14 cellular contexts compared by ENCODE assay signal in the genomic region with DNA sequence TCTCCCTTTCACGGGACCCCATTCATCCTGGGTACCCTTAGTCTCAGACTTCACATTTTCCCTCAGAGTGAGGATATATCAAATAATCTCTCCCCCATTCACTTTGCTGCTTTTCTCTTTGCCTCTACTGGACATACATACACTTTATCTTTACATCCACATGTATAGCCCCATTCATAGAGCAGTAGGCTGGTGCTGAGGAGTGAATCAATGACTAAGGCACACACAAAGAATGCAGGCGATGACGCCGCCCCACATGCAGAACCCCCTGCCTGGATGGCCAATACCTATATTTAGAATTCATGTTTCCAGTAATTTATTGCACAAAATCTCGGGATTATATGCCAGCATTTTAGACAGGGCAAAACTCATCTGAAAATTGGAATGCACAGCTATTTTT.
"Had no signal": no experiment of that assay in that cellular context is flagged by ENCODE, and none has a peak within 500 bp of the region (broad histone marks: within the 10 kb centered on the region; RNA-seq: fewer than 3 reads in every experiment).

No MANE protein-coding gene starts in this region.

- H3K9me3 Mint-ChIP-seq: activated naive CD8-positive, alpha-beta T cell treated with anti-CD3 and anti-CD28 coated beads, Interleukin-2, amount 10 ng/mL, durations not matched to agents 7 days and 5 days; mesothelial cell of epicardium had no signal

- H3K4me3 Mint-ChIP-seq: activated naive CD8-positive, alpha-beta T cell treated with anti-CD3 and anti-CD28 coated beads, Interleukin-2, amount 10 ng/mL, durations not matched to agents 7 days and 5 days; activated T-cell treated with anti-CD3 and anti-CD28 coated beads, Interleukin-2, amount 50 U/mL, for 4 hours; mesothelial cell of epicardium; stimulated activated effector memory CD8-positive, alpha-beta T cell treated with anti-CD3 and anti-CD28 coated beads, Interleukin-12 subunit alpha, Interleukin-12 subunit beta, amount 100 ng/mL, for 72 hours had no signal

- H3K27me3 Mint-ChIP-seq: activated naive CD8-positive, alpha-beta T cell treated with anti-CD3 and anti-CD28 coated beads, Interleukin-2, amount 10 ng/mL, durations not matched to agents 7 days and 5 days had no signal

- H3K27me3 ChIP-seq: gastroesophageal sphincter, tibial artery had no signal

- H3K36me3 ChIP-seq: gastroesophageal sphincter, tibial artery had no signal

- H3K27ac Mint-ChIP-seq: activated naive CD8-positive, alpha-beta T cell treated with anti-CD3 and anti-CD28 coated beads, Interleukin-2, amount 10 ng/mL, durations not matched to agents 7 days and 5 days; mesothelial cell of epicardium; stimulated activated effector memory CD8-positive, alpha-beta T cell treated with anti-CD3 and anti-CD28 coated beads, Interleukin-12 subunit alpha, Interleukin-12 subunit beta, amount 100 ng/mL, for 72 hours had no signal

- DNase-seq: activated gamma-delta T cell treated with Interleukin-2 at 50 U/mL for 16 hours; activated naive CD8-positive, alpha-beta T cell treated with anti-CD3 and anti-CD28 coated beads, Interleukin-2, amount 10 ng/mL, durations not matched to agents 7 days and 5 days; activated T-cell treated with anti-CD3 and anti-CD28 coated beads, Interleukin-2, amount 50 U/mL, for 4 hours; anterior cingulate cortex; effector CD4-positive, alpha-beta T cell; left ventricle myocardium superior; posterior cingulate gyrus; right cardiac atrium; T-helper 2 cell; tibial artery had no signal

- H3K4me3 ChIP-seq: coronary artery, gastroesophageal sphincter, tibial artery had no signal

- H3K27ac ChIP-seq: coronary artery, gastroesophageal sphincter, tibial artery had no signal

- H3K9me3 ChIP-seq: gastroesophageal sphincter, tibial artery had no signal

- H3K36me3 Mint-ChIP-seq: activated naive CD8-positive, alpha-beta T cell treated with anti-CD3 and anti-CD28 coated beads, Interleukin-2, amount 10 ng/mL, durations not matched to agents 7 days and 5 days; mesothelial cell of epicardium; stimulated activated effector memory CD8-positive, alpha-beta T cell treated with anti-CD3 and anti-CD28 coated beads, Interleukin-12 subunit alpha, Interleukin-12 subunit beta, amount 100 ng/mL, for 72 hours had no signal

- H3K4me1 Mint-ChIP-seq: activated naive CD8-positive, alpha-beta T cell treated with anti-CD3 and anti-CD28 coated beads, Interleukin-2, amount 10 ng/mL, durations not matched to agents 7 days and 5 days; mesothelial cell of epicardium; stimulated activated effector memory CD8-positive, alpha-beta T cell treated with anti-CD3 and anti-CD28 coated beads, Interleukin-12 subunit alpha, Interleukin-12 subunit beta, amount 100 ng/mL, for 72 hours had no signal

- H3K4me1 ChIP-seq: gastroesophageal sphincter, tibial artery had no signal
